12 cellular contexts compared by ENCODE assay signal in genomic region chr4:155271557-155271956, GRCh38.
"Had no signal": no experiment of that assay in that cellular context is flagged by ENCODE, and none has a peak within 500 bp of the region (broad histone marks: within the 10 kb centered on the region; RNA-seq: fewer than 3 reads in every experiment).

No MANE protein-coding gene starts in this region.

- H3K27me3 ChIP-seq: stomach had no signal

- H3K4me1 ChIP-seq: stomach had no signal

- H3K36me3 ChIP-seq: stomach had no signal

- DNase-seq: activated CD4-positive, alpha-beta T cell treated with anti-CD3 and anti-CD28 coated beads, Interleukin-2, amount 10 ng/mL, durations not matched to agents 24 days and 14 days; hypothalamus; left cardiac atrium; naive thymus-derived CD8-positive, alpha-beta T cell; occipital lobe; right cardiac atrium; small intestine; stomach had no signal

- H3K27ac ChIP-seq: stomach had no signal

- H3K4me3 ChIP-seq: lung, stomach had no signal

- ATAC-seq: left cardiac atrium; naive thymus-derived CD8-positive, alpha-beta T cell; right cardiac atrium; WTC11 had no signal

- FAIRE-seq: bronchial epithelial cell, urothelium cell line had no signal
